Comparison of ENCODE assay signal across 26 cellular contexts in the genomic region with DNA sequence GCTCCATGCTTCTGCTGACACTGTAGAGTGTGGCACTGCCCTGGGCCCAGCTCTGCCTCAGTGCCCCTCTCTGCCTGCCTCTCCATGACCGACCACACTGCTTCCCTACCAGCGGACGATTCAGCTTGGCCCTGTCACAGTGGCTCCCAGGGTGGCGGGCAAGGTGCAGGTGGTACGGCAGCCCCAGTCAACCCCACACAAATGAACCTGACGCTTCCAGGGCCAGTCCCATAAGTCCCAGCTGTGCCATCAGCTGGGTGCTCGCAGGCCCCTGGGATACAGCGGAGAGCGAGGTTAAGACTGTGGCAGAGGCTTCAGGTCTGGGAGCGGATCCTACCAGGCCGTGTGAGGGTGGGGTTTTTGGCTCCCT.
DNase-seq lines count a peak whose midpoint lies in the region; ATAC-seq, FAIRE-seq and TF ChIP-seq lines count a peak whose summit lies in the region.
"Had no signal": no experiment of that assay in that cellular context is flagged by ENCODE, and none has a peak within 500 bp of the region (broad histone marks: within the 10 kb centered on the region; RNA-seq: fewer than 3 reads in every experiment).

No MANE protein-coding gene starts in this region.

- no peak for DNase-seq in H9
- no peak for DNase-seq in H1 (ENCODE audit: low read depth in 1 of 2, low spot score in 2 of 2)
- DNase-seq in trophoblast cell, result no peak
- DNase-seq in aorta, result no peak
- DNase-seq in erythroblast (lab: John Stamatoyannopoulos, UW), result no peak
- DNase-seq in left cardiac atrium, result no peak
- no peak for DNase-seq in hepatocyte (ENCODE audit: low spot score)
- DNase-seq: 8988T; ACHN; AML-193; BE2C; CD4-positive, alpha-beta T cell; CD8-positive, alpha-beta memory T cell; DMS 273 treated with DMSO at 0.1 percent for 48 hours; DMS79; EL; GDM1; HCEC 1CT had no signal

- no peak overlapping the region for H4K8ac ChIP-seq in H9 (replicated peaks; ENCODE audit: insufficient read length, low read depth, low read length)
- H4K8ac ChIP-seq in H1 (ENCODE audit: extremely low read depth, insufficient read depth, low read length), result peak overlapping the region; percentile 32; the same call in 1 of the 2 replicates
- H4K8ac ChIP-seq in trophoblast cell (ENCODE audit: low read depth, low read length), result no peak overlapping the region

- H3K23me2 ChIP-seq in H9 (ENCODE audit: insufficient read length, low read depth, low read length, poor library complexity, severe bottlenecking) (no peaks in the 10 kb centered on the region), H1 (ENCODE audit: low read depth, low read length) (no peaks in the 10 kb centered on the region; the same call in 1 of the 2 replicates)

- intact Hi-C loops in aorta (cut with DNase I), result no loop called here
- intact Hi-C loops in left cardiac atrium (cut with DNase I), result no loop called here

- no peaks in the 10 kb centered on the region for H3K79me1 ChIP-seq in H9 (ENCODE audit: insufficient read depth, low read depth, low read length, poor library complexity, severe bottlenecking)
- H3K79me1 ChIP-seq in H1 (ENCODE audit: low read depth, low read length), result peaks cover 3% of the 10 kb centered on the region; the same call in 1 of the 2 replicates
- no peaks in the 10 kb centered on the region for H3K79me1 ChIP-seq in trophoblast cell (ENCODE audit: low read length)

- H3K56ac ChIP-seq in H9 (ENCODE audit: insufficient read length, low read depth, low read length) (no peak overlapping the region), H1 (replicated peaks; ENCODE audit: insufficient read length, low read depth, low read length) (no peak overlapping the region)

- H3K4me1 ChIP-seq in H9 (ENCODE audit: insufficient read depth, low read length), result no peaks in the 10 kb centered on the region
- peaks cover 0 to 5% (median under 1%) of the 10 kb centered on the region in 4 experiments; a peak in 3 of 7 replicates for H3K4me1 ChIP-seq in H1 (replicated peaks in 1 of 4; ENCODE audit: control insufficient read depth in 3 of 4, insufficient read depth in 4 of 4, low read length in 3 of 4)
- peaks cover 3 to 4% of the 10 kb centered on the region in 2 experiments for H3K4me1 ChIP-seq in trophoblast cell (ENCODE audit: control insufficient read depth in 1 of 2, insufficient read depth in 2 of 2, low read length in 2 of 2)
- H3K4me1 ChIP-seq in aorta (ENCODE audit: control insufficient read depth in 1 of 2, insufficient read depth in 2 of 2, low read length in 2 of 2), result no peaks in the 10 kb centered on the region
- H3K4me1 ChIP-seq in hepatocyte (ENCODE audit: insufficient read depth), result peaks cover 5% of the 10 kb centered on the region
- H3K4me1 ChIP-seq: A549, BE2C had no signal

- no peak for TF ChIP-seq EP300 in H1 (IDR thresholded peaks at IDR 0.05; ENCODE audit: borderline replicate concordance in 1 of 2, low read depth in 2 of 2, low read length in 2 of 2)

- ATAC-seq in aorta (ENCODE audit: low FRiP score), result peak; percentile 30
- no peak for ATAC-seq in left cardiac atrium
- ATAC-seq: A549, GM12878, GM23338 had no signal

- H3T11ph ChIP-seq in H9 (ENCODE audit: low read length), result no peak overlapping the region

- TF ChIP-seq CTCF in H9 (conservative IDR thresholded peaks at IDR 0.05) (no peak), H1 (IDR thresholded peaks at IDR 0.05; ENCODE audit: control extremely low read depth in 1 of 3, insufficient read depth in 1 of 3, low read depth in 1 of 3, low read length in 3 of 3) (no peak), hepatocyte (IDR thresholded peaks at IDR 0.05; ENCODE audit: poor library complexity) (no peak)

- H3K18ac ChIP-seq in H9 (ENCODE audit: insufficient read length, low read depth, low read length), result no peak overlapping the region
- H3K18ac ChIP-seq in H1 (ENCODE audit: extremely low read depth, low read length), result no peak overlapping the region
- H3K18ac ChIP-seq in trophoblast cell (ENCODE audit: low read length), result peak overlapping the region; percentile 34

- peak overlapping the region in 1 of 3 experiments; percentile 40; a peak in 1 of 7 replicates for H3K27ac Mint-ChIP-seq in H9
- H3K27ac Mint-ChIP-seq: CD14-positive monocyte; CD4-positive, alpha-beta T cell; GM23338 had no signal

- H3K4ac ChIP-seq in H9 (ENCODE audit: low read depth, low read length), result no peak overlapping the region; the same call in 1 of the 2 replicates
- no peak overlapping the region for H3K4ac ChIP-seq in H1 (replicated peaks; ENCODE audit: insufficient read length, low read depth, low read length)
- H3K4ac ChIP-seq in trophoblast cell (ENCODE audit: low read depth, low read length), result no peak overlapping the region

- H2BK15ac ChIP-seq in H9 (ENCODE audit: low read depth, low read length) (no peak overlapping the region), H1 (ENCODE audit: low read length) (no peak overlapping the region)

- no peak for FAIRE-seq in H1 (lab: Jason Lieb, UNC)
- FAIRE-seq: A549, D721Med, GM12878, GM19239, H54 had no signal

- TF ChIP-seq RAD21 in H1 (IDR thresholded peaks at IDR 0.05 in 1 of 2, conservative IDR thresholded peaks at IDR 0.05 in 1 of 2; ENCODE audit: low read depth in 2 of 2, low read length in 2 of 2), result no peak

- H3K27ac ChIP-seq in H9 (ENCODE audit: insufficient read length, low read depth, low read length) (no peak overlapping the region), H1 (ENCODE audit: low read depth, low read length) (no peak overlapping the region), trophoblast cell (ENCODE audit: low read depth, low read length) (no peak overlapping the region), aorta (ENCODE audit: low read depth in 1 of 2, low read length in 2 of 2) (no peak overlapping the region), hepatocyte (no peak overlapping the region)
- H3K27ac ChIP-seq: A549; BLaER1 treated with 17β-estradiol and CSF1 and Interleukin-3, amounts not matched to agents 10 nM and 100 nM had no signal

- H4K91ac ChIP-seq in H9 (ENCODE audit: insufficient read length, low read depth, low read length), result no peak overlapping the region
- peak overlapping the region; percentile 50 for H4K91ac ChIP-seq in H1 (replicated peaks; ENCODE audit: insufficient read length, low read length)
- no peak overlapping the region for H4K91ac ChIP-seq in trophoblast cell (ENCODE audit: low read depth, low read length)

- H3K9me3 ChIP-seq in H9 (ENCODE audit: control insufficient read depth, low read depth, low read length) (no peaks in the 10 kb centered on the region), H1 (ENCODE audit: insufficient read depth in 2 of 2, low read depth in 1 of 2, low read length in 1 of 2) (peaks cover 0 to 5% of the 10 kb centered on the region in 2 experiments; a peak in 3 of 4 replicates), trophoblast cell (ENCODE audit: insufficient read depth, low read depth, low read length) (no peaks in the 10 kb centered on the region), aorta (ENCODE audit: control insufficient read depth, low read length) (peaks cover 1% of the 10 kb centered on the region), hepatocyte (ENCODE audit: low read depth) (no peaks in the 10 kb centered on the region)
- H3K9me3 ChIP-seq: BE2C had no signal

- no peaks in the 10 kb centered on the region for H3K79me2 ChIP-seq in H9 (ENCODE audit: insufficient read depth, low read length)
- H3K79me2 ChIP-seq in H1 (ENCODE audit: control insufficient read depth in 1 of 2, insufficient read depth in 2 of 2, low read length in 2 of 2), result peaks cover 0 to 15% of the 10 kb centered on the region in 2 experiments; a peak in 1 of 4 replicates
- H3K79me2 ChIP-seq in trophoblast cell (ENCODE audit: control insufficient read depth, insufficient read depth, low read length, poor library complexity), result no peaks in the 10 kb centered on the region
- H3K79me2 ChIP-seq in hepatocyte, result no peaks in the 10 kb centered on the region

- H3K9me3 Mint-ChIP-seq in H9, result peaks cover 19 to 28% of the 10 kb centered on the region in 2 experiments
- H3K9me3 Mint-ChIP-seq: CD8-positive, alpha-beta memory T cell had no signal

- no peaks in the 10 kb centered on the region for H3K27me3 Mint-ChIP-seq in H9 (ENCODE audit: low read depth)

- CTCF ChIA-PET in H1 (lab: Charles Lee; ENCODE audit: partially characterized antibody), result interaction anchor here (1.0 to 2.5 kb wide), 7 partner anchors 9 to 257 kb away, joined by 3 to 11 read pairs (median 4); no protein-coding TSS in a partner anchor

- no peak overlapping the region for H3K4me3 Mint-ChIP-seq in H9
- H3K4me3 Mint-ChIP-seq: CD14-positive monocyte; CD4-positive, alpha-beta T cell; CD8-positive, alpha-beta memory T cell; GM23338 had no signal

- no CpG with 5 or more reads among the region's 11 CpGs for WGBS in H9 (ENCODE audit: extremely low coverage, insufficient read length, low lambda C conversion rate)
- WGBS in H1 (ENCODE audit: extremely low coverage in 1 of 2, insufficient coverage in 1 of 2, insufficient read length in 1 of 2, insufficient replicate concordance in 2 of 2, low coverage in 1 of 2, low lambda C conversion rate in 2 of 2, missing lambda C conversion rate in 1 of 2), 2 experiments, result 96% methylated on average over 11 of the region's 11 CpGs; no CpG with 5 or more reads in 1 of the 2 experiments
- WGBS in trophoblast cell (ENCODE audit: extremely low coverage, insufficient coverage, insufficient read length), result no CpG with 5 or more reads among the region's 11 CpGs
- WGBS in aorta, 2 donors, result 94 to 97% methylated on average over 11 of the region's 11 CpGs
- 98% methylated on average over 11 of the region's 11 CpGs for WGBS in hepatocyte (ENCODE audit: low lambda C conversion rate, missing lambda C conversion rate)

- peaks cover 25 to 46% (median 35%) of the 10 kb centered on the region in 3 experiments for H3K36me3 Mint-ChIP-seq in H9 (ENCODE audit: insufficient read depth in 1 of 3, low read depth in 3 of 3)
- H3K36me3 Mint-ChIP-seq: CD8-positive, alpha-beta memory T cell had no signal

- H4K5ac ChIP-seq in H9 (ENCODE audit: insufficient read length, low read depth, low read length), result no peak overlapping the region
- no peak overlapping the region for H4K5ac ChIP-seq in H1 (ENCODE audit: insufficient read length, low read depth, low read length)

- H2AK5ac ChIP-seq in H9 (ENCODE audit: insufficient read length, low read length) (no peak overlapping the region), H1 (ENCODE audit: low read depth, low read length) (peak overlapping the region; percentile 48), trophoblast cell (ENCODE audit: low read length) (no peak overlapping the region)

- H2BK12ac ChIP-seq in H9 (ENCODE audit: insufficient read length, low read depth, low read length) (no peak overlapping the region), H1 (ENCODE audit: low read depth, low read length) (peak overlapping the region; percentile 5; the same call in 1 of the 2 replicates), trophoblast cell (ENCODE audit: low read length) (no peak overlapping the region)

- H3K4me1 Mint-ChIP-seq in H9, result peaks cover 9% of the 10 kb centered on the region in 2 experiments
- H3K4me1 Mint-ChIP-seq: CD14-positive monocyte; CD8-positive, alpha-beta memory T cell had no signal

- no peaks in the 10 kb centered on the region for H3K9me2 ChIP-seq in hepatocyte (replicated peaks; ENCODE audit: insufficient read depth)

- H2BK120ac ChIP-seq in H9 (ENCODE audit: low read depth, low read length, poor library complexity, severe bottlenecking) (no peak overlapping the region), H1 (replicated peaks; ENCODE audit: low read depth, low read length) (no peak overlapping the region), trophoblast cell (ENCODE audit: insufficient read depth, low read length, poor library complexity) (no peak overlapping the region)

- H3K23ac ChIP-seq in H9 (ENCODE audit: insufficient read length, low read depth, low read length), result no peak overlapping the region
- no peak overlapping the region for H3K23ac ChIP-seq in H1 (ENCODE audit: insufficient read length)
- H3K23ac ChIP-seq in trophoblast cell (ENCODE audit: low read length), result no peak overlapping the region

- no peaks in the 10 kb centered on the region for H3K27me3 ChIP-seq in H9 (ENCODE audit: insufficient read depth, low read length)
- no peaks in the 10 kb centered on the region for H3K27me3 ChIP-seq in H1 (replicated peaks in 1 of 4; ENCODE audit: control insufficient read depth in 3 of 4, extremely low read depth in 1 of 4, insufficient read depth in 3 of 4, low read length in 3 of 4)
- no peaks in the 10 kb centered on the region for H3K27me3 ChIP-seq in trophoblast cell (ENCODE audit: insufficient read depth, low read length)
- H3K27me3 ChIP-seq in aorta (ENCODE audit: control insufficient read depth in 1 of 2, insufficient read depth in 2 of 2, low read length in 1 of 2), result no peaks in the 10 kb centered on the region
- no peaks in the 10 kb centered on the region for H3K27me3 ChIP-seq in hepatocyte
- H3K27me3 ChIP-seq: BE2C; BLaER1 treated with 17β-estradiol and CSF1 and Interleukin-3, amounts not matched to agents 10 nM and 100 nM had no signal

- H2BK5ac ChIP-seq in H9 (ENCODE audit: insufficient read length, low read length) (peak overlapping the region; percentile 26), H1 (ENCODE audit: low read depth, low read length) (no peak overlapping the region), trophoblast cell (ENCODE audit: low read depth, low read length, poor library complexity) (no peak overlapping the region)

- POLR2A ChIA-PET in H1 (lab: Charles Lee; ENCODE audit: partially characterized antibody), result no interaction called here

- no peak overlapping the region for H2AFZ ChIP-seq in H9 (ENCODE audit: low read length)
- H2AFZ ChIP-seq in H1 (ENCODE audit: low read length), result no peak overlapping the region
- H2AFZ ChIP-seq in trophoblast cell (ENCODE audit: insufficient read depth, low read length, poor library complexity), result no peak overlapping the region
- H2AFZ ChIP-seq in hepatocyte, result no peak overlapping the region
- H2AFZ ChIP-seq: GM23338 had no signal

- no peak overlapping the region for H2BK20ac ChIP-seq in H9 (ENCODE audit: low read depth, low read length, poor library complexity, severe bottlenecking)
- no peak overlapping the region for H2BK20ac ChIP-seq in H1 (ENCODE audit: low read length)

- H3K14ac ChIP-seq in H9 (ENCODE audit: insufficient read depth, low read length) (peak overlapping the region; percentile 68; the same call in 1 of the 2 replicates), H1 (ENCODE audit: insufficient read length) (no peak overlapping the region), trophoblast cell (ENCODE audit: low read length) (no peak overlapping the region)

- no peak overlapping the region for H3K9ac ChIP-seq in H9 (ENCODE audit: extremely low read depth, insufficient read length, low read length)
- H3K9ac ChIP-seq in H1 (replicated peaks in 1 of 4; ENCODE audit: extremely low read depth in 1 of 4, low read depth in 3 of 4, low read length in 3 of 4), result no peak overlapping the region
- no peak overlapping the region for H3K9ac ChIP-seq in trophoblast cell (ENCODE audit: low read length)
- H3K9ac ChIP-seq: BLaER1 treated with 17β-estradiol and CSF1 and Interleukin-3, amounts not matched to agents 10 nM and 100 nM had no signal

- H4K12ac ChIP-seq in trophoblast cell (ENCODE audit: low read depth, low read length), result no peak overlapping the region

- H3K4me2 ChIP-seq in H9 (ENCODE audit: insufficient read depth, insufficient read length, low read length) (no peak overlapping the region), H1 (ENCODE audit: insufficient read depth in 1 of 2, low read depth in 2 of 2, low read length in 2 of 2) (no peak overlapping the region), trophoblast cell (ENCODE audit: low read length) (no peak overlapping the region), hepatocyte (no peak overlapping the region)
- H3K4me2 ChIP-seq: A549, GM23338 had no signal

- H4K20me1 ChIP-seq in H9 (ENCODE audit: control insufficient read depth, insufficient read depth, insufficient read length), result no peaks in the 10 kb centered on the region
- H4K20me1 ChIP-seq in H1 (replicated peaks in 1 of 2; ENCODE audit: control insufficient read depth in 1 of 2, insufficient read depth in 2 of 2, low read length in 2 of 2), result no peaks in the 10 kb centered on the region
- no peaks in the 10 kb centered on the region for H4K20me1 ChIP-seq in hepatocyte (ENCODE audit: insufficient read depth, poor library complexity, severe bottlenecking)

- H3K4me3 ChIP-seq in H1 (ENCODE audit: extremely low read depth in 1 of 4, insufficient read depth in 2 of 4, low read depth in 3 of 4, low read length in 4 of 4) (no peak overlapping the region), trophoblast cell (ENCODE audit: low read depth, low read length) (no peak overlapping the region), aorta (ENCODE audit: low read length in 2 of 2) (no peak overlapping the region), hepatocyte (no peak overlapping the region)
- H3K4me3 ChIP-seq: A549; BLaER1 treated with 17β-estradiol and CSF1 and Interleukin-3, amounts not matched to agents 10 nM and 100 nM; GM12878; GM23338 had no signal

- peaks cover 2 to 16% (median 5%) of the 10 kb centered on the region in 4 experiments; a peak in 5 of 8 replicates for H3K36me3 ChIP-seq in H1 (ENCODE audit: control insufficient read depth in 2 of 4, insufficient read depth in 4 of 4, low read length in 3 of 4)
- peaks cover 2 to 3% of the 10 kb centered on the region in 2 experiments for H3K36me3 ChIP-seq in trophoblast cell (ENCODE audit: control insufficient read depth in 1 of 2, insufficient read depth in 2 of 2, low read length in 2 of 2)
- peaks cover 0 to 1% of the 10 kb centered on the region in 2 donors for H3K36me3 ChIP-seq in aorta (ENCODE audit: control insufficient read depth in 1 of 2, insufficient read depth in 2 of 2, low read length in 1 of 2)
- H3K36me3 ChIP-seq in hepatocyte (replicated peaks; ENCODE audit: insufficient read depth, low read depth), result no peaks in the 10 kb centered on the region
- H3K36me3 ChIP-seq: BE2C had no signal

- TF ChIP-seq POLR2A in H1 (IDR thresholded peaks at IDR 0.05; ENCODE audit: control extremely low read depth in 1 of 2, low read depth in 2 of 2, low read length in 2 of 2) (no peak), erythroblast (IDR thresholded peaks at IDR 0.05; ENCODE audit: low read length) (no peak)
